ENCODE assay signal across 8 cellular contexts in the genomic region with DNA sequence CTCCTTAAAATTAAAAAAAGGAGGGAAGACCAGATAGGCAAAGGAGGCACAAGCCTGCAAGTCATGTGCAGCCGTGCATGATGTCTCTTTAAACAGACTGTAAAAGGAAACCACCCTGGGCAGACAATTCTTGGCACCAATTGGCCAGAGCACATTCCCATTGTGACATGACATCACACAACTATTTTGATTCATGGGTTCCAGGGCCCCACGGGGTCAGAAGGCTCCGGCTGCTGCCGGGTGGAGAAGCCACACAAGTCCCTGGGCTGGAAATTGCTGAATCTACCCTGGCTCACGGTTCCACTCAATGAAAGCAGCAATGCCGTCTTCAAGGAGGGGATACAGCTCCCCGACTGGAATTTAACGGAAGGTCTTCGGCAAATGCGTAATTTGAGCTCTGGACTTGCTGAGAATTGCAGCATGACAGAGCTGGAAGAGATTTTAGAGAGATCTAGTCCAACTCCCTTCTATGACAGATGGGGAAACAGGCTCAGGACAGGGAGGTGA.
DNase-seq lines count a peak whose midpoint lies in the region; ATAC-seq, FAIRE-seq and TF ChIP-seq lines count a peak whose summit lies in the region.

No MANE protein-coding gene starts in this region.

- no peaks in the 10 kb centered on the region for H3K9me3 ChIP-seq in cardiac muscle cell (ENCODE audit: low read depth)

- peaks cover 20% of the 10 kb centered on the region for H3K4me1 ChIP-seq in cardiac muscle cell (ENCODE audit: low read depth)

- no peak for ATAC-seq in HG02884 (IDR thresholded peaks at IDR 0.05; ENCODE audit: unreplicated experiment)

- no peaks in the 10 kb centered on the region for H3K27me3 ChIP-seq in cardiac muscle cell

- FAIRE-seq in TTC549 (lab: Jason Lieb, UNC), result peak; percentile 82

- no peak for TF ChIP-seq CTCF in cardiac muscle cell (IDR thresholded peaks at IDR 0.05; ENCODE audit: low read depth, low read length)

- H3K27ac ChIP-seq in cardiac muscle cell, result peak overlapping the region; percentile 91

- peak overlapping the region; percentile 7 for H3K4me3 ChIP-seq in cardiac muscle cell

- no peaks in the 10 kb centered on the region for H3K36me3 ChIP-seq in cardiac muscle cell

- DNase-seq in AG08395 (ENCODE audit: low spot score) (peak; percentile 98), LHCN-M2 (ENCODE audit: low read depth) (peak; percentile 99), cardiac muscle cell (ENCODE audit: low read depth in 1 of 2, low spot score in 1 of 2) (peak; percentile 88 to 92), retina (peak; percentile 78)
- DNase-seq in activated CD8-positive, alpha-beta memory T cell treated with anti-CD3 and anti-CD28 coated beads, Interleukin-2, amount 50 U/mL, for 48 hours, result no peak
- DNase-seq in stimulated activated CD4-positive, alpha-beta T cell treated with anti-CD3 and anti-CD28 coated beads, Interleukin-4, amount 100 ng/mL, for 4 hours, result no peak

Comparison
In these comparisons a context has a peak if more than half of its experiments do, and no peak if none do; other contexts are left out.
1. DNase-seq: peak in AG08395 (single experiment), LHCN-M2 (single experiment), cardiac muscle cell (2 of 2) and retina (single experiment); none in activated CD8-positive, alpha-beta memory T cell treated with anti-CD3 and anti-CD28 coated beads, Interleukin-2, amount 50 U/mL, for 48 hours (single experiment) and stimulated activated CD4-positive, alpha-beta T cell treated with anti-CD3 and anti-CD28 coated beads, Interleukin-4, amount 100 ng/mL, for 4 hours (0 of 2).